In genomic region chr19:6271721-6272410, GRCh38 we compare ENCODE assay signal across 9 cellular contexts. TPM values are rescaled to one million over a fixed set of nuclear protein-coding genes. Genes with fewer than 3 reads are reported as not detected.
DNase-seq lines count a peak whose midpoint lies in the region; ATAC-seq, FAIRE-seq and TF ChIP-seq lines count a peak whose summit lies in the region.
"Had no signal": no experiment of that assay in that cellular context is flagged by ENCODE, and none has a peak within 500 bp of the region (broad histone marks: within the 10 kb centered on the region; RNA-seq: fewer than 3 reads in every experiment).

No MANE protein-coding gene starts in this region.

- peak; percentile 13 for TF ChIP-seq CTCF in cardiac muscle cell (IDR thresholded peaks at IDR 0.05; ENCODE audit: low read depth, low read length)

- no peak for FAIRE-seq in RCC 7860 (lab: Jason Lieb, UNC)

- H3K27ac ChIP-seq in cardiac muscle cell = peak overlapping the region; percentile 91
- H3K27ac ChIP-seq in Karpas-422 (ENCODE audit: low read length) = no peak overlapping the region

- no peak overlapping the region for H2AFZ ChIP-seq in Karpas-422 (ENCODE audit: low read length)

- no peak for ATAC-seq in activated naive CD8-positive, alpha-beta T cell treated with anti-CD3 and anti-CD28 coated beads, Interleukin-2, amount 10 ng/mL, durations not matched to agents 7 days and 5 days (ENCODE audit: low read depth)
- ATAC-seq in GM19351 (IDR thresholded peaks at IDR 0.05; ENCODE audit: unreplicated experiment) = no peak
- ATAC-seq: HCT116 had no signal

- DNase-seq in G401 (ENCODE audit: low spot score) (peak; percentile 88), cardiac muscle cell (ENCODE audit: low read depth in 1 of 2, low spot score in 1 of 2) (peak; percentile 71 to 91), pons (ENCODE audit: low spot score) (peak; percentile 54), RCC 7860 (ENCODE audit: low spot score) (no peak), Karpas-422 (no peak), COLO829 (ENCODE audit: low spot score) (no peak)
- no peak for DNase-seq in activated naive CD8-positive, alpha-beta T cell treated with anti-CD3 and anti-CD28 coated beads, Interleukin-2, amount 10 ng/mL, durations not matched to agents 7 days and 5 days

- peak overlapping the region; percentile 62 for H3K27ac Mint-ChIP-seq in activated naive CD8-positive, alpha-beta T cell treated with anti-CD3 and anti-CD28 coated beads, Interleukin-2, amount 10 ng/mL, durations not matched to agents 7 days and 5 days

- H3K36me3 Mint-ChIP-seq in activated naive CD8-positive, alpha-beta T cell treated with anti-CD3 and anti-CD28 coated beads, Interleukin-2, amount 10 ng/mL, durations not matched to agents 7 days and 5 days = peaks cover 2% of the 10 kb centered on the region

- H3K4me3 Mint-ChIP-seq in activated naive CD8-positive, alpha-beta T cell treated with anti-CD3 and anti-CD28 coated beads, Interleukin-2, amount 10 ng/mL, durations not matched to agents 7 days and 5 days = no peak overlapping the region

- H3K79me2 ChIP-seq in Karpas-422 (ENCODE audit: low read length) = peaks cover 82% of the 10 kb centered on the region

- H3K36me3 ChIP-seq in cardiac muscle cell (peaks cover 7% of the 10 kb centered on the region), Karpas-422 (ENCODE audit: insufficient read depth, low read length) (no peaks in the 10 kb centered on the region)

- H4K20me1 ChIP-seq in Karpas-422 (ENCODE audit: insufficient read depth, low read depth, low read length) = peaks cover 66% of the 10 kb centered on the region

- H3K4me1 ChIP-seq in cardiac muscle cell (ENCODE audit: low read depth) = peaks cover 89% of the 10 kb centered on the region
- H3K4me1 ChIP-seq in Karpas-422 (ENCODE audit: low read length) = peaks cover 2% of the 10 kb centered on the region

- no peak overlapping the region for H3K9ac ChIP-seq in Karpas-422 (ENCODE audit: low read length)

- H3K27me3 ChIP-seq in cardiac muscle cell (no peaks in the 10 kb centered on the region), Karpas-422 (ENCODE audit: low read length) (no peaks in the 10 kb centered on the region)

- H3K9me3 ChIP-seq in cardiac muscle cell (ENCODE audit: low read depth) = no peaks in the 10 kb centered on the region
- H3K9me3 ChIP-seq in Karpas-422 (ENCODE audit: low read length) = no peaks in the 10 kb centered on the region

- in situ Hi-C loops in G401 (cut with HindIII; ENCODE audit: low sequenced_read_pairs) = no loop called here

- no peaks in the 10 kb centered on the region for H3K27me3 Mint-ChIP-seq in activated naive CD8-positive, alpha-beta T cell treated with anti-CD3 and anti-CD28 coated beads, Interleukin-2, amount 10 ng/mL, durations not matched to agents 7 days and 5 days

- POLR2A ChIA-PET in activated naive CD8-positive, alpha-beta T cell treated with anti-CD3 and anti-CD28 coated beads, Interleukin-2, amount 10 ng/mL, durations not matched to agents 7 days and 5 days (lab: Charles Lee) = interaction anchor here (0.8 kb wide), 1 partner anchor 52 kb away, joined by 5 read pairs; no protein-coding TSS in a partner anchor

- no peak overlapping the region for H3K4me2 ChIP-seq in Karpas-422 (ENCODE audit: low read depth, low read length, poor library complexity, severe bottlenecking)

- H3K4me3 ChIP-seq in cardiac muscle cell (peak overlapping the region; percentile 2), Karpas-422 (ENCODE audit: low read length) (no peak overlapping the region)

- H3K4me1 Mint-ChIP-seq in activated naive CD8-positive, alpha-beta T cell treated with anti-CD3 and anti-CD28 coated beads, Interleukin-2, amount 10 ng/mL, durations not matched to agents 7 days and 5 days = peaks cover 14% of the 10 kb centered on the region

- no peaks in the 10 kb centered on the region for H3K9me3 Mint-ChIP-seq in activated naive CD8-positive, alpha-beta T cell treated with anti-CD3 and anti-CD28 coated beads, Interleukin-2, amount 10 ng/mL, durations not matched to agents 7 days and 5 days

- no peaks in the 10 kb centered on the region for H3K9me2 ChIP-seq in Karpas-422 (replicated peaks; ENCODE audit: insufficient read depth, low read length)

RNA-seq across cellular contexts. Expression of gene MLLT1, which starts 7.9 kb away (rescaled TPM):
- total RNA-seq in G401 (2014; rRNA removed; shearing (Covaris generic)) = 5.6 and 7.5 TPM in 2 replicates
- 10 to 100 TPM; 37.8 to 42.1 TPM for total RNA-seq in activated naive CD8-positive, alpha-beta T cell treated with anti-CD3 and anti-CD28 coated beads, Interleukin-2, amount 10 ng/mL, durations not matched to agents 7 days and 5 days
- total RNA-seq in cardiac muscle cell = 46.9 and 54.1 TPM in 2 replicates
- polyA plus RNA-seq in cardiac muscle cell = 25.7 and 31.1 TPM in 2 replicates
- total RNA-seq in Karpas-422 (2014; rRNA removed; shearing (Covaris generic); ENCODE audit: low replicate concordance) = 9.3 and 19.5 TPM in 2 replicates

Comparison
In these comparisons a context has a peak if more than half of its experiments do, and no peak if none do; other contexts are left out.
1. DNase-seq: peak in G401 (single experiment), cardiac muscle cell (2 of 2) and pons (single experiment); none in activated naive CD8-positive, alpha-beta T cell treated with anti-CD3 and anti-CD28 coated beads, Interleukin-2, amount 10 ng/mL, durations not matched to agents 7 days and 5 days (single experiment), RCC 7860 (single experiment), Karpas-422 (single experiment) and COLO829 (single experiment).